Comparison of ENCODE assay signal across 31 cellular contexts in the genomic region with DNA sequence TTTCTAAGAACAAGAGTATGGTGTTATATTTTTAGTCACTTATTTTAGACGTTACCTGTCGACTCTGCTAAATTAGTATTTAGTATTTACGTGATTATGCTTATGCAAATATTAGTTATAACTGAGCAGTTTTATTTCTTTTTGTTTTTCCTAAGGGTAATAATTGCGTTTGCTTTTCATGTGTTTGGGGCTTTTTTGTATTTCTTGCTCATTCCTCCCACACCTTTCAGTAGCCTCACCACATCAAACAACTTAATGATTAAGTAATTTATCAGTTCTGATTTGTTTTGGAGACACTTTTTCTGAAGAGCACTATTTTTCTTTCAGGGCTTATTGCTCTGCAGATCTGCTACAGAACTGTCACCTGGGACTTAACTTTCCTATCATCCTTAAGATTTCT.
"Had no signal": no experiment of that assay in that cellular context is flagged by ENCODE, and none has a peak within 500 bp of the region (broad histone marks: within the 10 kb centered on the region; RNA-seq: fewer than 3 reads in every experiment).

No MANE protein-coding gene starts in this region.

- ATAC-seq: activated CD8-positive, alpha-beta memory T cell treated with anti-CD3 and anti-CD28 coated beads, Interleukin-2, amount 10 ng/mL, durations not matched to agents 7 days and 5 days; activated CD8-positive, alpha-beta T cell treated with anti-CD3 and anti-CD28 coated beads, Interleukin-2, amount 10 ng/mL, durations not matched to agents 7 days and 5 days; body of pancreas; T-cell had no signal

- H3K27ac Mint-ChIP-seq: activated B cell treated with CpG ODN at 0.5 μM for 24 hours; activated CD4-positive, alpha-beta T cell treated with anti-CD3 and anti-CD28 coated beads, Interleukin-2, amount 10 ng/mL, durations not matched to agents 7 days and 5 days; activated CD8-positive, alpha-beta memory T cell treated with anti-CD3 and anti-CD28 coated beads, Interleukin-2, amount 10 ng/mL, durations not matched to agents 7 days and 5 days; activated CD8-positive, alpha-beta T cell treated with anti-CD3 and anti-CD28 coated beads, Interleukin-2, amount 10 ng/mL, durations not matched to agents 7 days and 5 days; activated naive CD4-positive, alpha-beta T cell treated with anti-CD3 and anti-CD28 coated beads, Interleukin-2, amount 50 U/mL, for 24 hours; activated T-cell treated with anti-CD3 and anti-CD28 coated beads, Interleukin-2, amount 50 U/mL, for 24 hours; T-cell; T-helper 1 cell treated with Interleukin-12 subunit alpha and Interleukin-12 subunit beta and Interleukin-4 antibody, amounts not matched to agents 30 μg/mL and 1 μg/mL, for 36 hours; T-helper 2 cell treated with Interferon-gamma antibody and Interleukin-4, amounts not matched to agents 5 μg/mL and 100 μg/mL, for 36 hours had no signal

- H3K4me1 ChIP-seq: body of pancreas, colonic mucosa had no signal

- H3K4me3 Mint-ChIP-seq: activated B cell treated with CpG ODN at 0.5 μM for 24 hours; activated CD4-positive, alpha-beta T cell treated with anti-CD3 and anti-CD28 coated beads, Interleukin-2, amount 10 ng/mL, durations not matched to agents 7 days and 5 days; activated CD8-positive, alpha-beta memory T cell treated with anti-CD3 and anti-CD28 coated beads, Interleukin-2, amount 10 ng/mL, durations not matched to agents 7 days and 5 days; activated CD8-positive, alpha-beta T cell treated with anti-CD3 and anti-CD28 coated beads, Interleukin-2, amount 10 ng/mL, durations not matched to agents 7 days and 5 days; activated naive CD4-positive, alpha-beta T cell treated with anti-CD3 and anti-CD28 coated beads, Interleukin-2, amount 50 U/mL, for 24 hours; activated T-cell treated with anti-CD3 and anti-CD28 coated beads, Interleukin-2, amount 50 U/mL, for 24 hours; T-cell; T-helper 1 cell treated with Interleukin-12 subunit alpha and Interleukin-12 subunit beta and Interleukin-4 antibody, amounts not matched to agents 30 μg/mL and 1 μg/mL, for 36 hours; T-helper 2 cell treated with Interferon-gamma antibody and Interleukin-4, amounts not matched to agents 5 μg/mL and 100 μg/mL, for 36 hours had no signal

- H3K9me3 ChIP-seq: adrenal gland, body of pancreas, colonic mucosa had no signal

- H3K27me3 Mint-ChIP-seq: activated B cell treated with CpG ODN at 0.5 μM for 24 hours; activated CD4-positive, alpha-beta T cell treated with anti-CD3 and anti-CD28 coated beads, Interleukin-2, amount 10 ng/mL, durations not matched to agents 7 days and 5 days; activated CD8-positive, alpha-beta memory T cell treated with anti-CD3 and anti-CD28 coated beads, Interleukin-2, amount 10 ng/mL, durations not matched to agents 7 days and 5 days; activated naive CD4-positive, alpha-beta T cell treated with anti-CD3 and anti-CD28 coated beads, Interleukin-2, amount 50 U/mL, for 24 hours; activated T-cell treated with anti-CD3 and anti-CD28 coated beads, Interleukin-2, amount 50 U/mL, for 24 hours; T-cell had no signal

- H3K27me3 ChIP-seq: adrenal gland, body of pancreas, colonic mucosa had no signal

- H3K9me3 Mint-ChIP-seq: activated B cell treated with CpG ODN at 0.5 μM for 24 hours; activated CD4-positive, alpha-beta T cell treated with anti-CD3 and anti-CD28 coated beads, Interleukin-2, amount 10 ng/mL, durations not matched to agents 7 days and 5 days; activated naive CD4-positive, alpha-beta T cell treated with anti-CD3 and anti-CD28 coated beads, Interleukin-2, amount 50 U/mL, for 24 hours; activated T-cell treated with anti-CD3 and anti-CD28 coated beads, Interleukin-2, amount 50 U/mL, for 24 hours; T-cell; T-helper 1 cell treated with Interleukin-12 subunit alpha and Interleukin-12 subunit beta and Interleukin-4 antibody, amounts not matched to agents 30 μg/mL and 1 μg/mL, for 36 hours; T-helper 2 cell treated with Interferon-gamma antibody and Interleukin-4, amounts not matched to agents 5 μg/mL and 100 μg/mL, for 36 hours had no signal

- H3K4me3 ChIP-seq: adrenal gland, body of pancreas, colonic mucosa had no signal

- H3K27ac ChIP-seq: adrenal gland, body of pancreas, colonic mucosa, epithelial cell of prostate, WERI-Rb-1 had no signal

- DNase-seq: activated B cell treated with CpG ODN at 0.5 μM for 24 hours; activated CD4-positive, alpha-beta T cell treated with anti-CD3 and anti-CD28 coated beads for 1 hour; activated CD4-positive, alpha-beta T cell treated with anti-CD3 and anti-CD28 coated beads for 4 hours; activated CD4-positive, alpha-beta T cell treated with anti-CD3 and anti-CD28 coated beads, Interleukin-2, amount 10 ng/mL, durations not matched to agents 7 days and 5 days; activated CD4-positive, alpha-beta T cell treated with anti-CD3 and anti-CD28 coated beads, Interleukin-2, amount 50 U/mL, for 4 hours; activated CD8-positive, alpha-beta memory T cell treated with anti-CD3 and anti-CD28 coated beads, Interleukin-2, amount 10 ng/mL, durations not matched to agents 7 days and 5 days; activated CD8-positive, alpha-beta memory T cell treated with anti-CD3 and anti-CD28 coated beads, Interleukin-2, amount 50 U/mL, for 4 hours; activated CD8-positive, alpha-beta T cell treated with anti-CD3 and anti-CD28 coated beads, Interleukin-2, amount 10 ng/mL, durations not matched to agents 7 days and 5 days; activated effector memory CD4-positive, alpha-beta T cell treated with Interleukin-2 at 50 U/mL for 16 hours; activated gamma-delta T cell treated with Interleukin-2 at 50 U/mL for 16 hours; activated naive CD4-positive, alpha-beta T cell treated with Interleukin-2 at 50 U/mL for 16 hours; activated T-cell treated with anti-CD3 and anti-CD28 coated beads, Interleukin-2, amount 50 U/mL, for 24 hours; adrenal gland; amygdala; aorta; body of pancreas; central memory CD4-positive, alpha-beta T cell; cerebellar nuclear complex; colonic mucosa; effector CD8-positive, alpha-beta T cell; foreskin fibroblast; head of caudate nucleus; hippocampal formation; SW 1271; T-cell; T1000; WERI-Rb-1 had no signal
